In the genomic region with DNA sequence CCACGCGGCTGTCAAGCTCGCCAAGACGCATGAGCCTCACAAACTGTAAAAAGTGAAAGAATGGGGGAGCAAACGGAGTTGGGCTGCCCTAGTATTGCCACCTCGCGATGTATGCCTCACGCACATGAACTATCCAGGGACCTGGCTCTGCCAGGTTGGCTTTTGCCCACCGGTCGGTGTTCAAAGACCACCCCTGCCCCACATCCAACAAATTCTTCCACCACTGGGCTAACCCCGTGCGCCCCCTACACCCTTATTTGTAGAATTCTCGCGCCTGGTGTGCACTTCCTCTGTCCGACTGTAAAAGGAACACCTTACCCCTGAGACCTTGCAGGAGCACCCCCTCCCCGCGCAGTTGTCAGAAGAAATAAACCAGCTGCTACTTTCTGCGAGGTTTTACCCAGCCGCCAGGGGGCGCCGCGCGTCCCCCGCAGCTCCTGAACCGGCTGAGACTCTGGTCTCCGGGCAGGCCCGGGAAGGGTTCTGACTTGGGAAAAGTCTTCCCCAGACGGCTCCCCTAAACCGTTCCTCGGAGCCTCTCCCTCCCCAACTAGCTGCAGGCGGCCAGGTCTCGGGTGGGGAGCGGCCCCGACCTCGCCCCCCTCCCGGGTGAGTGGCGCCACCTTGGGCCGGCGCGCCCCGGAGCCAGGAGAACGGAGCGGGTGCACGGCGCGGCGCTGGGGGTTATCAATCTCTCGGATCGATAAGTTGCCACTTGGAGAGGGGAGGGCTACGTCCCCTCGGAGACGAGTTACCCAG, we compare ENCODE assay signal across 8 cellular contexts. TPM values are rescaled to one million over a fixed set of nuclear protein-coding genes. Genes with fewer than 3 reads are reported as not detected.
DNase-seq lines count a peak whose midpoint lies in the region; FAIRE-seq and TF ChIP-seq lines count a peak whose summit lies in the region.

No MANE protein-coding gene starts in this region.

- peak; percentile 82 for DNase-seq in D341Med (ENCODE audit: low spot score)
- peak; percentile 42 for DNase-seq in KG1 (lab: John Stamatoyannopoulos, UW)
- no peak for DNase-seq in breast epithelium (ENCODE audit: low spot score in 2 of 2)
- DNase-seq in kidney: peak; percentile 80
- DNase-seq in stimulated activated CD4-positive, alpha-beta T cell treated with anti-CD3 and anti-CD28 coated beads, Interleukin-1b, Interleukin-23, amount 100 ng/mL, for 4 hours (ENCODE audit: low read depth in 2 of 2): peak; percentile 34 to 42
- DNase-seq in GM19240 (ENCODE audit: insufficient read length, low spot score): no peak
- DNase-seq in NCI-H345 treated with DMSO at 0.1 percent for 48 hours (lab: John Stamatoyannopoulos, UW; ENCODE audit: unreplicated experiment): no peak

- H3K9me3 ChIP-seq in SU-DHL-6 (ENCODE audit: insufficient read depth, low read length) (no peaks in the 10 kb centered on the region), breast epithelium (no peaks in the 10 kb centered on the region), kidney (ENCODE audit: control insufficient read depth in 1 of 2, low read length in 2 of 2) (no peaks in the 10 kb centered on the region)

- H3K79me2 ChIP-seq in SU-DHL-6 (ENCODE audit: insufficient read depth, low read length): no peaks in the 10 kb centered on the region

- H3K27me3 ChIP-seq in SU-DHL-6 (ENCODE audit: low read length) (no peaks in the 10 kb centered on the region), breast epithelium (no peaks in the 10 kb centered on the region)

- H3K36me3 ChIP-seq in SU-DHL-6 (ENCODE audit: low read length) (no peaks in the 10 kb centered on the region), breast epithelium (no peaks in the 10 kb centered on the region), kidney (ENCODE audit: control insufficient read depth in 1 of 2, insufficient read depth in 2 of 2, low read length in 2 of 2) (no peaks in the 10 kb centered on the region)

- no peaks in the 10 kb centered on the region for H3F3A ChIP-seq in SU-DHL-6 (ENCODE audit: insufficient read depth)

- H2AFZ ChIP-seq in SU-DHL-6 (ENCODE audit: low read depth, low read length, severe bottlenecking): no peak overlapping the region

- no peak for TF ChIP-seq POLR2A in breast epithelium (IDR thresholded peaks at IDR 0.05)

- H4K20me1 ChIP-seq in SU-DHL-6 (ENCODE audit: low read depth, low read length): no peaks in the 10 kb centered on the region

- no peak overlapping the region for H3K27ac ChIP-seq in SU-DHL-6 (ENCODE audit: low read depth, low read length)
- H3K27ac ChIP-seq in breast epithelium: peak overlapping the region; percentile 86 to 98
- H3K27ac ChIP-seq in kidney (ENCODE audit: low read depth in 2 of 2, low read length in 2 of 2): no peak overlapping the region

- no peak for FAIRE-seq in kidney (lab: Jason Lieb, UNC)

- intact Hi-C loops in breast epithelium (cut with DNase I; ENCODE audit: low total_unique reads) (no loop called here), kidney (cut with DNase I) (no loop called here)

- H3K9ac ChIP-seq in SU-DHL-6 (ENCODE audit: low read length) (no peak overlapping the region), kidney (ENCODE audit: low read length in 2 of 2) (no peak overlapping the region)

- TF ChIP-seq CTCF in SU-DHL-6 (IDR thresholded peaks at IDR 0.05; ENCODE audit: insufficient read depth, low read length, poor library complexity, severe bottlenecking) (peak; percentile 88), breast epithelium (IDR thresholded peaks at IDR 0.05) (peak; percentile 52 to 78 (median 68)), kidney (IDR thresholded peaks at IDR 0.05; ENCODE audit: borderline replicate concordance, extremely low read depth, insufficient read depth) (peak; percentile 45)

- H3K9me2 ChIP-seq in SU-DHL-6 (replicated peaks; ENCODE audit: insufficient read depth, low read length): no peaks in the 10 kb centered on the region

- H3K4me1 ChIP-seq in breast epithelium (peaks cover 3 to 4% of the 10 kb centered on the region in 2 donors), kidney (ENCODE audit: control insufficient read depth in 1 of 2, insufficient read depth in 1 of 2, low read depth in 1 of 2, low read length in 2 of 2) (peaks cover 0 to 2% of the 10 kb centered on the region in 2 donors)

- H3K4me2 ChIP-seq in SU-DHL-6 (ENCODE audit: low read depth, low read length, poor library complexity, severe bottlenecking): no peak overlapping the region

- H3K4me3 ChIP-seq in SU-DHL-6 (ENCODE audit: insufficient read depth, low read length, poor library complexity, severe bottlenecking) (no peak overlapping the region), breast epithelium (peak overlapping the region; percentile 76 to 93 (median 80)), kidney (ENCODE audit: low read length in 2 of 2) (peak overlapping the region; percentile 36 to 66)

RNA-seq across cellular contexts. Expression of gene ZNF423, which starts 1.7 kb away (rescaled TPM):
- total RNA-seq in breast epithelium (1 to 10 TPM; 4.7 to 8.0 (median 5.9) TPM), kidney (8.4 TPM)
- 2.0 TPM for polyA plus RNA-seq in kidney (ENCODE audit: insufficient read depth, low read depth, low replicate concordance)

Comparison
In these comparisons a context has a peak if more than half of its experiments do, and no peak if none do; other contexts are left out.
1. DNase-seq: peak in D341Med (single experiment), KG1 (single experiment), kidney (single experiment) and stimulated activated CD4-positive, alpha-beta T cell treated with anti-CD3 and anti-CD28 coated beads, Interleukin-1b, Interleukin-23, amount 100 ng/mL, for 4 hours (2 of 2); none in breast epithelium (0 of 2), GM19240 (single experiment) and NCI-H345 treated with DMSO at 0.1 percent for 48 hours (single experiment).
2. H3K27ac ChIP-seq: peak in breast epithelium (2 of 2); none in SU-DHL-6 (single experiment) and kidney (0 of 2).
3. Peak in every context shown above with its lines, with median percentiles within 50 percentile points of each other: CTCF ChIP-seq.